ENCODE assay signal across 28 cellular contexts in the genomic region with DNA sequence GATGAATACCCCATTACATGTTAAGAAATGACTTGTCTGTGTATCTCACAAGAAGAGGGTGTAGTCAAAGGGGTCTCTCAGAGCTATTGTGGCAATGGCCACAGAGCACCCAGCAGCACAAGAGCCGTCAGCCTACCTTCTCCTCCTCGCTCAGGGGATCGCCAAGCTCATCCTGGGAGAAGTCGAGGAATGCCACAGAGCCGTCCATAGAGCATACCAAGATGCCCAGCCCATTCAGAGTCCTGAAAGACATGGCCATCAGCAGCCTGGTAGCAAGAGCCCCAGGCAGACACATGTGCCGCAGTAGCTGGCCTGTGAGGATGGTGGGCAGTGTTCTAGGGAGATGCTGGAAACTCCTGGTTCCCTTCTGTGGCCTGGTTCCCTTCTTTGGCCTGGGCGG.
"Had no signal": no experiment of that assay in that cellular context is flagged by ENCODE, and none has a peak within 500 bp of the region (broad histone marks: within the 10 kb centered on the region; RNA-seq: fewer than 3 reads in every experiment).

No MANE protein-coding gene starts in this region.

- H3K4me3 ChIP-seq: adrenal gland, body of pancreas, coronary artery, dorsolateral prefrontal cortex, heart right ventricle had no signal

- H3K4me1 ChIP-seq: adrenal gland, body of pancreas had no signal

- FAIRE-seq: frontal cortex had no signal

- H3K27ac ChIP-seq: adrenal gland, body of pancreas, coronary artery, dorsolateral prefrontal cortex, heart right ventricle, WERI-Rb-1 had no signal

- ATAC-seq: activated CD4-positive, CD25-positive, alpha-beta regulatory T cell treated with anti-CD3 and anti-CD28 coated beads, Interleukin-2, amount 50 U/mL, for 24 hours; activated CD8-positive, alpha-beta T cell treated with anti-CD3 and anti-CD28 coated beads for 36 hours; activated naive CD8-positive, alpha-beta T cell treated with anti-CD3 and anti-CD28 coated beads, Interleukin-2, amount 50 U/mL, for 24 hours; body of pancreas; esophagus mucosa; heart right ventricle; T-helper 17 cell had no signal

- H3K9me3 ChIP-seq: adrenal gland, body of pancreas, heart right ventricle had no signal

- DNase-seq: activated B cell treated with CpG ODN at 0.5 μM for 24 hours; activated CD4-positive, alpha-beta T cell treated with anti-CD3 and anti-CD28 coated beads for 48 hours; activated CD4-positive, alpha-beta T cell treated with anti-CD3 and anti-CD28 coated beads, Interleukin-2, amount 50 U/mL, for 1 hour; activated CD4-positive, alpha-beta T cell treated with anti-CD3 and anti-CD28 coated beads, Interleukin-2, amount 50 U/mL, for 48 hours; activated CD8-positive, alpha-beta T cell treated with anti-CD3 and anti-CD28 coated beads for 36 hours; activated effector memory CD4-positive, alpha-beta T cell treated with anti-CD3 and anti-CD28 coated beads, Interleukin-2, amount 50 U/mL, for 16 hours; activated naive CD4-positive, alpha-beta T cell treated with anti-CD3 and anti-CD28 coated beads for 36 hours; activated naive CD8-positive, alpha-beta T cell treated with anti-CD3 and anti-CD28 coated beads for 36 hours; activated naive CD8-positive, alpha-beta T cell treated with anti-CD3 and anti-CD28 coated beads, Interleukin-2, amount 50 U/mL, for 24 hours; activated T-cell treated with anti-CD3 and anti-CD28 coated beads, Interleukin-2, amount 50 U/mL, for 1 hour; activated T-cell treated with anti-CD3 and anti-CD28 coated beads, Interleukin-2, amount 50 U/mL, for 48 hours; amygdala; aorta; body of pancreas; central memory CD4-positive, alpha-beta T cell; dorsolateral prefrontal cortex; effector memory CD4-positive, alpha-beta T cell; endodermal cell; heart right ventricle; T-helper 1 cell; T-helper 17 cell; T1000; WERI-Rb-1 had no signal

- H3K27me3 ChIP-seq: adrenal gland, body of pancreas, dorsolateral prefrontal cortex, heart right ventricle had no signal
